Comparison of ENCODE assay signal across 8 cellular contexts in the genomic region with DNA sequence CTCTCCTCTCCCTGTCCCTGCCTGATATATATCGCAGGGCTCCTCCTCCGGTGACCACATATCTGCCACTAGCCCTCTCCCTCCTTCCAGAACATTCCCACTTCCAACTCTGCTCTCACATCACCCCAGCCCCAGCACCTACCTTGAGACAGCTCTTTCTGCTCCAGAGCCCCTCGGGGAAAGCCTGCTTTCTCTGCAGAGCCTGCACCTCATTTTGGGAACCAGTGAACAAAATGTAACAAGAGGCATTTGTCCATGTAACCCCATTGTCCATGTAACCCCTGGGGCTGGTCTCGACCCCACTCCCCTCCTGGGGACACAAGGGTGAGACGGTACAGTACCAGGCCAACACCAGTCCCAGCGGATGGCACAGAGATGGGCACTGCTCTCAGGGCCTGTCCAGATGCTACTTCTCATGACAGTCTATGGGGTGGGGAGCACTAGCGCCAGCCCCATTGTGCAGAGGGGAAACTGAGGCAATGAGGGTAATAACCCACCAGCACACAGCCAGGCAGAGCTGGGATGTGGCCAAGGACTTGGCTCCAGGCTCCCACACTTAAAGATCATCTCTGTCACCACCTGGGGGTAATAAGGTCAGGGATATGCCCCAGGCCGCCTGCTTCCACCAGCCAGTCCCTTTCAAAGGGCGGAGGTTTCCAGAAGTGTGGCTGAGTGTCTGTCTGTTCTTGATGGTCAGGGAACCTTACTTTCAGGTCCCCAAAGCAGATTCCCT. TPM values are rescaled to one million over a fixed set of nuclear protein-coding genes. Genes with fewer than 3 reads are reported as not detected.
DNase-seq lines count a peak whose midpoint lies in the region; ATAC-seq, FAIRE-seq and TF ChIP-seq lines count a peak whose summit lies in the region.

No MANE protein-coding gene starts in this region.

- TF ChIP-seq EP300 in A549 (IDR thresholded peaks at IDR 0.05): no peak

- H3K4me1 ChIP-seq in A549 (peaks cover 70% of the 10 kb centered on the region), GM23338 (ENCODE audit: insufficient read depth) (peaks cover 49% of the 10 kb centered on the region), liver (ENCODE audit: control insufficient read depth in 4 of 4, insufficient read depth in 4 of 4, low read length in 3 of 4) (peaks cover 32 to 60% (median 51%) of the 10 kb centered on the region in 4 donors), gastrocnemius medialis (peaks cover 0 to 5% of the 10 kb centered on the region in 2 donors)

- TF ChIP-seq CTCF in A549 (IDR thresholded peaks at IDR 0.05) (no peak), GM23338 (conservative IDR thresholded peaks at IDR 0.05; ENCODE audit: low read depth in 2 of 2) (no peak), liver (IDR thresholded peaks at IDR 0.05; ENCODE audit: low read depth, low read length, missing input control) (no peak), gastrocnemius medialis (IDR thresholded peaks at IDR 0.05 in 4 of 5, conservative IDR thresholded peaks at IDR 0.05 in 1 of 5) (no peak)

- CTCF ChIA-PET in A549 (lab: Yijun Ruan, JAX): interaction anchor here (0.6 to 7.5 kb wide), 28 partner anchors 10 to 252 kb away, joined by 3 to 154 read pairs (median 5); a partner anchor contains a TSS

- no peaks in the 10 kb centered on the region; the same call in 2 of the 3 replicates for H3K9me3 Mint-ChIP-seq in GM23338
- no peaks in the 10 kb centered on the region for H3K9me3 Mint-ChIP-seq in activated naive CD4-positive, alpha-beta T cell treated with anti-CD3 and anti-CD28 coated beads, Interleukin-2, amount 50 U/mL, for 72 hours

- H3K79me2 ChIP-seq in GM23338 (replicated peaks; ENCODE audit: insufficient read depth): peaks cover 41% of the 10 kb centered on the region

- DNase-seq in A549 (ENCODE audit: low read depth in 1 of 2, low spot score in 1 of 2) (no peak), GM23338 (ENCODE audit: low spot score) (no peak), gastrocnemius medialis (no peak), hepatic stellate cell (ENCODE audit: low spot score) (no peak), NOMO-1 (lab: John Stamatoyannopoulos, UW; ENCODE audit: unreplicated experiment in 2 of 2) (no peak)
- DNase-seq in activated naive CD4-positive, alpha-beta T cell treated with anti-CD3 and anti-CD28 coated beads, Interleukin-2, amount 50 U/mL, for 72 hours (ENCODE audit: low spot score in 2 of 2): no peak

- H3K36me3 ChIP-seq in GM23338 (ENCODE audit: insufficient read depth) (no peaks in the 10 kb centered on the region), liver (ENCODE audit: control insufficient read depth in 4 of 4, insufficient read depth in 3 of 4, low read depth in 1 of 4, low read length in 3 of 4) (no peaks in the 10 kb centered on the region), gastrocnemius medialis (no peaks in the 10 kb centered on the region)

- no peak for FAIRE-seq in A549 (lab: Jason Lieb, UNC)

- no peaks in the 10 kb centered on the region; the same call in 1 of the 3 replicates for H3K36me3 Mint-ChIP-seq in GM23338 (ENCODE audit: low read depth)
- no peaks in the 10 kb centered on the region for H3K36me3 Mint-ChIP-seq in activated naive CD4-positive, alpha-beta T cell treated with anti-CD3 and anti-CD28 coated beads, Interleukin-2, amount 50 U/mL, for 72 hours

- H2AFZ ChIP-seq in GM23338: no peak overlapping the region

- TF ChIP-seq RAD21 in A549 (conservative IDR thresholded peaks at IDR 0.05 in 1 of 2, IDR thresholded peaks at IDR 0.05 in 1 of 2) (no peak), liver (IDR thresholded peaks at IDR 0.05) (no peak)

- H4K20me1 ChIP-seq in GM23338 (replicated peaks; ENCODE audit: insufficient read depth): peaks cover 17% of the 10 kb centered on the region

- peaks cover 63% of the 10 kb centered on the region for H3K4me1 Mint-ChIP-seq in GM23338

- TF ChIP-seq POLR2A in A549 (IDR thresholded peaks at IDR 0.05; ENCODE audit: low read length) (no peak), gastrocnemius medialis (IDR thresholded peaks at IDR 0.05) (no peak)

- peaks cover 16% of the 10 kb centered on the region for H3K27me3 Mint-ChIP-seq in GM23338 (ENCODE audit: insufficient read depth, low read depth, poor library complexity)

- in situ Hi-C loops in gastrocnemius medialis (cut with MboI; ENCODE audit: low sequenced_read_pairs in 4 of 4): no loop called here

- peak overlapping the region; percentile 89 to 95 for H3K27ac ChIP-seq in A549
- H3K27ac ChIP-seq in GM23338 (ENCODE audit: low read depth): peak overlapping the region; percentile 91
- peak overlapping the region; percentile 14 to 55 for H3K27ac ChIP-seq in liver (ENCODE audit: low read depth in 1 of 2, low read length in 2 of 2)
- H3K27ac ChIP-seq in gastrocnemius medialis: no peak overlapping the region

- peak overlapping the region; percentile 93 for H3K27ac Mint-ChIP-seq in GM23338
- peak overlapping the region; percentile 83 to 90 for H3K27ac Mint-ChIP-seq in activated naive CD4-positive, alpha-beta T cell treated with anti-CD3 and anti-CD28 coated beads, Interleukin-2, amount 50 U/mL, for 72 hours

- 66% methylated on average over 9 of the region's 9 CpGs for WGBS in A549 (ENCODE audit: missing lambda C conversion rate)
- WGBS in liver: 66% methylated on average over 9 of the region's 9 CpGs

- intact Hi-C loops in gastrocnemius medialis (cut with DNase I; ENCODE audit: low total_unique reads): loop anchor here (5.0 kb wide), 1 partner anchor 151 kb away; no protein-coding TSS in a partner anchor

- no peaks in the 10 kb centered on the region for H3K9me3 ChIP-seq in A549
- H3K9me3 ChIP-seq in liver (ENCODE audit: control insufficient read depth in 4 of 4, low read length in 3 of 4): no peaks in the 10 kb centered on the region
- no peaks in the 10 kb centered on the region for H3K9me3 ChIP-seq in gastrocnemius medialis

- H3K4me3 Mint-ChIP-seq in GM23338: peak overlapping the region; percentile 63

- no peaks in the 10 kb centered on the region for H3K9me2 ChIP-seq in GM23338 (ENCODE audit: insufficient read depth)

- POLR2A ChIA-PET in A549 (lab: Yijun Ruan, JAX): interaction anchor here (0.7 to 4.1 kb wide), 8 partner anchors 14 to 198 kb away, joined by 3 to 38 read pairs (median 10); a partner anchor contains a TSS

- H3K9ac ChIP-seq in liver (ENCODE audit: low read depth in 1 of 2, low read length in 2 of 2): peak overlapping the region in 1 of 2 donors; percentile 71

- ATAC-seq in A549: peak; percentile 32 to 33
- peak; percentile 2; the same call in 1 of the 3 replicates for ATAC-seq in GM23338
- ATAC-seq in activated naive CD4-positive, alpha-beta T cell treated with anti-CD3 and anti-CD28 coated beads, Interleukin-2, amount 50 U/mL, for 72 hours: no peak
- ATAC-seq in gastrocnemius medialis: no peak
- ATAC-seq in GM18868 (IDR thresholded peaks at IDR 0.05; ENCODE audit: unreplicated experiment): no peak

- H3K4me2 ChIP-seq in A549 (peak overlapping the region; percentile 99), GM23338 (peak overlapping the region; percentile 81)

- H3K4me3 ChIP-seq in A549: peak overlapping the region; percentile 51
- peak overlapping the region; percentile 53; the same call in 1 of the 2 replicates for H3K4me3 ChIP-seq in GM23338
- H3K4me3 ChIP-seq in liver (ENCODE audit: low read depth in 1 of 3, low read length in 3 of 3): peak overlapping the region in 1 of 3 donors; percentile 37
- no peak overlapping the region for H3K4me3 ChIP-seq in gastrocnemius medialis

- H3K27me3 ChIP-seq in GM23338 (ENCODE audit: insufficient read depth) (no peaks in the 10 kb centered on the region), liver (ENCODE audit: control insufficient read depth in 4 of 4, insufficient read depth in 4 of 4, low read length in 3 of 4) (no peaks in the 10 kb centered on the region), gastrocnemius medialis (peaks cover 3 to 12% (median 12%) of the 10 kb centered on the region in 3 donors)

- H3F3A ChIP-seq in GM23338 (replicated peaks; ENCODE audit: low read depth): peaks cover 7% of the 10 kb centered on the region; the same call in 1 of the 2 replicates

TF ChIP-seq in A549, 52 proteins besides CTCF, POLR2A, EP300 and RAD21:
- TF ChIP-seq GATA3 (IDR thresholded peaks at IDR 0.05; ENCODE audit: borderline replicate concordance): no peak
- TF ChIP-seq NPAS2 (CRISPR knock-in tag; IDR thresholded peaks at IDR 0.05; ENCODE audit: borderline replicate concordance): 0 out of 2 replicates have a peak, but pooled peaks have one; percentile 23

TF ChIP-seq in liver, 16 proteins besides CTCF, POLR2A, EP300 and RAD21 (continues in another document):
- TF ChIP-seq FOXA1 (IDR thresholded peaks at IDR 0.05): no peak

RNA-seq across cellular contexts. Expression of a gene that starts 42.8 kb away (rescaled TPM):
- polyA plus RNA-seq in A549 (2011; rRNA removed): 8.9 and 12.9 TPM in 2 replicates
- polyA plus RNA-seq in A549 (2012; cell fraction: cytosol; rRNA removed): 5.8 and 7.4 TPM in 2 replicates
- polyA plus RNA-seq in A549 (2012; cell fraction: nucleus; rRNA removed): 13.9 and 15.8 TPM in 2 replicates
- 11.5 to 12.5 TPM (median 12.3 TPM) in 3 replicates for polyA plus RNA-seq in A549 (2017; fragmentation: RNase III; extraction: RNeasy Plus Mini Kit Qiagen cat#74134 plus additional on column Dnase treatment)
- polyA minus RNA-seq in A549 (2011; rRNA and poly(A)+ RNA removed): 22.2 and 28.2 TPM in 2 replicates
- total RNA-seq in GM23338 (2014; rRNA removed; shearing (Covaris generic)): 93.5 and 104 TPM in 2 replicates
- polyA plus RNA-seq in GM23338 (2016; fragmentation: Nextera tagmentation; extraction: Ambion mirVana): 15.2 and 16.7 TPM in 2 replicates
- 10 to 100 TPM in 1 of 2 donors, 1 to 10 TPM in 1; 5.2 to 10.2 TPM for total RNA-seq in activated naive CD4-positive, alpha-beta T cell treated with anti-CD3 and anti-CD28 coated beads, Interleukin-2, amount 50 U/mL, for 72 hours
- 10 to 100 TPM in 1 of 2 donors, 1 to 10 TPM in 1; 4.7 to 29.5 TPM for total RNA-seq in liver
- 1 to 10 TPM; 3.4 to 4.7 TPM for polyA plus RNA-seq in liver
- 1 to 10 TPM; 5.8 to 8.1 (median 7.0) TPM for total RNA-seq in gastrocnemius medialis

RNA-seq across cellular contexts. Expression of a gene that starts 43.6 kb away (rescaled TPM):
- 4.3 and 5.9 TPM in 2 replicates for polyA plus RNA-seq in A549 (2011; rRNA removed)
- 5.2 and 5.8 TPM in 2 replicates for polyA plus RNA-seq in A549 (2012; cell fraction: cytosol; rRNA removed)
- polyA plus RNA-seq in A549 (2012; cell fraction: nucleus; rRNA removed): 15.3 and 16.1 TPM in 2 replicates
- polyA plus RNA-seq in A549 (2017; fragmentation: RNase III; extraction: RNeasy Plus Mini Kit Qiagen cat#74134 plus additional on column Dnase treatment): 8.2 to 12.6 TPM (median 11.3 TPM) in 3 replicates
- polyA minus RNA-seq in A549 (2011; rRNA and poly(A)+ RNA removed): 5.4 and 9.5 TPM in 2 replicates
- total RNA-seq in GM23338 (2014; rRNA removed; shearing (Covaris generic)): 7.1 and 8.1 TPM in 2 replicates
- polyA plus RNA-seq in GM23338 (2016; fragmentation: Nextera tagmentation; extraction: Ambion mirVana): 6.7 and 7.6 TPM in 2 replicates
- total RNA-seq in activated naive CD4-positive, alpha-beta T cell treated with anti-CD3 and anti-CD28 coated beads, Interleukin-2, amount 50 U/mL, for 72 hours: under 1 TPM; 0.45 to 0.50 TPM
- 1 to 10 TPM in 1 of 2 donors, under 1 TPM in 1; 0.93 to 3.0 TPM for total RNA-seq in liver
- polyA plus RNA-seq in liver: 1 to 10 TPM in 1 of 2 donors, under 1 TPM in 1; 0.60 to 1.9 TPM
- total RNA-seq in gastrocnemius medialis: 1 to 10 TPM in 2 of 4 donors, under 1 TPM in 2; 0.18 to 2.1 (median 1.1) TPM

Comparison
In these comparisons a context has a peak if more than half of its experiments do, and no peak if none do; other contexts are left out.
1. ATAC-seq: peak in A549 (2 of 2) and GM23338 (single experiment); none in activated naive CD4-positive, alpha-beta T cell treated with anti-CD3 and anti-CD28 coated beads, Interleukin-2, amount 50 U/mL, for 72 hours (0 of 2), gastrocnemius medialis (0 of 2) and GM18868 (single experiment).
2. H3K27ac ChIP-seq: peak in A549 (2 of 2), GM23338 (single experiment) and liver (2 of 2); none in gastrocnemius medialis (0 of 4).
3. H3K4me3 ChIP-seq: peak in A549 (single experiment) and GM23338 (single experiment); none in gastrocnemius medialis (0 of 4).